Comparison of ENCODE assay signal across 11 cellular contexts in the genomic region with DNA sequence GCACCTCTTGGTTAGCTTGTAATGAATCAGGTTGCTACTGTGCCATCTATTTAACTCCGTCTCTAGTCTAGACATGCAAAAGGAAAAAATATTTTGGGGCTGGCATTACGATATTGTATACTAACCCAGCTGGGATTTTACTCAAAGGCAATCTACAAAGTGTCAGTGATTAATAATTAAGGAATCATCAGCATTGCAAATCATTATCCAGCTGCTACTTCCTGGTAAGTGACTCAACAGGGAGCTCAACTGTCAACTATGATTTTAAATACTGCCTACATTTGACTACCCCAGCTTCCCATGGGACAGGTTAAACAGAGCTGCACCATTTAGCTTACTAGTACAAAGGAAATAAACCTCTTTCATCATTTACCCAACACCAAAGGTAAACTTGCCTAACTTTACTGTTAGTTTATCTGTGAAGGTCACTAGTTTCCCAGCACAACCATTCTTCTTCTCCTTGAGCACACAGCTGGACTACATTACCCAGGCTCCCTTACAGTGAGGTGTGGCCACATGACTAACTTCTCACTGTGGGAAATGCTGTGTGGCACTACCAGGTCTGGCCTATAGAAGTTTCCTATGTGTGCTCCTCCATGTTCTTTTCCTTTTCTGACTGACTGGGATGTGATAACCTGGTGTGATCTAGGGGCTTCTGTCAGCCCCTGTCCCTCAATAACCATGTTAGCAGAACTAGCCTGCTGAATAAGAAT.
DNase-seq lines count a peak whose midpoint lies in the region; TF ChIP-seq lines count a peak whose summit lies in the region.
"Had no signal": no experiment of that assay in that cellular context is flagged by ENCODE, and none has a peak within 500 bp of the region (broad histone marks: within the 10 kb centered on the region; RNA-seq: fewer than 3 reads in every experiment).

No MANE protein-coding gene starts in this region.

- H3K27ac ChIP-seq in epithelial cell of prostate = peak overlapping the region; percentile 75
- H3K27ac ChIP-seq: VCaP had no signal

- DNase-seq in NCI-H82 (lab: John Stamatoyannopoulos, UW) (peak; percentile 43), NCI-H82 treated with DMSO at 0.1 percent for 48 hours (lab: John Stamatoyannopoulos, UW; ENCODE audit: unreplicated experiment) (no peak), NB4 (ENCODE audit: low read depth) (peak; percentile 18), epithelial cell of prostate (ENCODE audit: low read depth, low spot score) (peak; percentile 20), retina (peak; percentile 11), SIG-M5 (lab: John Stamatoyannopoulos, UW) (no peak), amniotic stem cell (lab: John Stamatoyannopoulos, UW) (no peak), NCI-H187 (lab: John Stamatoyannopoulos, UW) (no peak)
- DNase-seq: NCI-H1092; stimulated activated CD4-positive, alpha-beta T cell treated with anti-CD3 and anti-CD28 coated beads, Interleukin-2, amount 100 ng/mL, for 24 hours had no signal

- no peak for TF ChIP-seq POLR2A in NB4 (IDR thresholded peaks at IDR 0.05; ENCODE audit: extremely low read depth, insufficient read length)

- no peak overlapping the region for H3K4me3 ChIP-seq in NB4 (ENCODE audit: low read depth, low read length)

- no peak for TF ChIP-seq CTCF in NB4 (IDR thresholded peaks at IDR 0.05; ENCODE audit: low read depth, low read length)

Comparison
In these comparisons a context has a peak if more than half of its experiments do, and no peak if none do; other contexts are left out.
1. DNase-seq: peak in NCI-H82 (single experiment), NB4 (single experiment), epithelial cell of prostate (single experiment) and retina (single experiment); none in NCI-H82 treated with DMSO at 0.1 percent for 48 hours (single experiment), SIG-M5 (single experiment), amniotic stem cell (single experiment) and NCI-H187 (0 of 2).